16 cellular contexts compared by ENCODE assay signal in the genomic region with DNA sequence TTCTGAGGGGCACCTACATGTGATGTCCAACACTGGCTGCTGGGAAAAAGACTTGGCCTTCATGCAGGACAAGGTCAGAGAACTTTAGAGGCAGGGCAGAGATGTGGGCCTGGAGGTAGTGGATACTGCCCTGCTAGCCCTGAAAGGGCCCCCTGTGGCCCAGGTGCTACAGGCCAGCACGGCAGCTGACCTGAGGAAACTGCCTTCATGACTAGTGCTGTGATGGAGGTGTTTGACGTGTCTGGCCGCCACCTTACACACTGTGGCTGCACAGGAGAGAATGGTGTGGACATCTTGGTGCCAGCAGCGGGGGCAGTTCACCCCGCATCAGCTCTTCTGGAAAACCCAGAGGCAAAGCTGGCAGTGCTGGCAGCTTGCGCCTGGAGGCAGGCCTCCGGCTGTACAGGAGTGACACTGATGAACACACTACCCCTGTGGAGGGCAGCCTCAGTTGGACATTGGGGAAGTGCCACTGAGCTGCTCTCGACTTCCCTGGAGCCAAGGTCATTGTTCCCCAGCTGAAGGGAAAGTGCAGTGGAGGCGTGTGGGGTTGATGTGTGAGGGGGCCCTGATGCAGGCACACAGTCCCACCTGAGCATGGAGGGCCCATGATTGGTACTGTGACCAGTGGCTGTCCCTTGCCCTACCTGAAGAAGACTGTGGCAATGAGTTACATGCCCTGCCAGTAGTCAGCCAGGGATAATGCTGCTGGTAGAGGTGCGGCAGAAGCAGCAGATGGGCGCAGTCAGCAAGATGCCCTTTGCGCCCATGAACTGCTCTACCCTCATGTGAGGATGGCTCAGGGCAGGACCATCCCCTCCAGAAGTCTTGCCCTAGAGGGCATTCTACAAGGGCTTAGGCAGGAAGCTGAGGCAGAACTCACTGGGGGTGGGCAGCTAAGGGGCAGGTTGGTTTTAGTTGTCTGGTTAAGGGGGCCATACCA. TPM values are rescaled to one million over a fixed set of nuclear protein-coding genes. Genes with fewer than 3 reads are reported as not detected.
DNase-seq lines count a peak whose midpoint lies in the region; ATAC-seq, FAIRE-seq and TF ChIP-seq lines count a peak whose summit lies in the region.
"Had no signal": no experiment of that assay in that cellular context is flagged by ENCODE, and none has a peak within 500 bp of the region (broad histone marks: within the 10 kb centered on the region; RNA-seq: fewer than 3 reads in every experiment).

No MANE protein-coding gene starts in this region.

- TF ChIP-seq EP300 in K562 (IDR thresholded peaks at IDR 0.05; ENCODE audit: low read length) (no peak), stomach (IDR thresholded peaks at IDR 0.05) (no peak)

- no peaks in the 10 kb centered on the region for H3K9me2 ChIP-seq in PC-9 (ENCODE audit: insufficient read depth)

- peak; percentile 52; the same call in 2 of the 3 replicates for ATAC-seq in K562
- ATAC-seq in left colon: peak; percentile 74
- peak; percentile 28 for ATAC-seq in sciatic nerve
- ATAC-seq in HG02840 (IDR thresholded peaks at IDR 0.05; ENCODE audit: low FRiP score, unreplicated experiment): no peak
- no peak for ATAC-seq in HG03139 (IDR thresholded peaks at IDR 0.05; ENCODE audit: unreplicated experiment)
- ATAC-seq: CD8-positive, alpha-beta T cell had no signal

- in situ Hi-C loops in K562 (cut with MboI): no loop called here

- H3K27ac ChIP-seq in PC-9: peak overlapping the region; percentile 66
- H3K27ac ChIP-seq in K562 (ENCODE audit: extremely low read depth, low read depth, low read length): no peak overlapping the region
- peak overlapping the region in 1 of 5 donors; percentile 16 for H3K27ac ChIP-seq in stomach

- H3K4me2 ChIP-seq in PC-9 (peak overlapping the region; percentile 25), K562 (ENCODE audit: insufficient read depth, low read length) (no peak overlapping the region)

- 37% methylated on average over 12 of the region's 12 CpGs for WGBS in K562 (ENCODE audit: insufficient coverage, low coverage, missing lambda C conversion rate)
- 75 to 95% (median 91%) methylated on average over 6 to 12 of the region's 12 CpGs for WGBS in stomach, 5 donors

- H3K9me1 ChIP-seq in K562 (ENCODE audit: control insufficient read depth, insufficient read depth, low read length): no peaks in the 10 kb centered on the region

- no peak for TF ChIP-seq POLR2A in K562 (conservative IDR thresholded peaks at IDR 0.05)
- no peak for TF ChIP-seq POLR2A in stomach (IDR thresholded peaks at IDR 0.05)

- intact Hi-C loops in PC-9 (cut with micrococcal nuclease; ENCODE audit: unreplicated experiment): no loop called here
- intact Hi-C loops in K562 (cut with micrococcal nuclease): no loop called here
- intact Hi-C loops in left colon (cut with DNase I, micrococcal nuclease): no loop called here
- intact Hi-C loops in sciatic nerve (cut with DNase I): no loop called here
- intact Hi-C loops in stomach (cut with DNase I; ENCODE audit: low total_unique reads): no loop called here

- POLR2A ChIA-PET in PC-9 (lab: Charles Lee; ENCODE audit: unreplicated experiment): interaction anchor here (0.6 kb wide), 1 partner anchor 160 kb away, joined by 3 read pairs; no protein-coding TSS in a partner anchor
- POLR2A ChIA-PET in K562 (lab: Yijun Ruan, JAX): no interaction called here

- no TSS peak for BruUV-seq in PC-9 (replicated peaks; lab: Mats Ljungman, UMichigan)
- BruUV-seq in K562 (replicated peaks; lab: Mats Ljungman, UMichigan): no TSS peak

- CTCF ChIA-PET in PC-9 (lab: Charles Lee) (no interaction called here), K562 (lab: Yijun Ruan, JAX; ENCODE audit: low intra/inter-chr PET ratio) (no interaction called here)

- H3K36me3 ChIP-seq in PC-9 (ENCODE audit: low read depth): no peaks in the 10 kb centered on the region
- H3K36me3 ChIP-seq in K562 (ENCODE audit: control insufficient read depth, insufficient read depth, low read length): no peaks in the 10 kb centered on the region
- H3K36me3 ChIP-seq in stomach: no peaks in the 10 kb centered on the region

- H3F3A ChIP-seq in PC-9 (ENCODE audit: insufficient read depth, low read depth): no peaks in the 10 kb centered on the region

- H3K4me1 ChIP-seq in PC-9 (replicated peaks; ENCODE audit: insufficient read depth) (peaks cover 15% of the 10 kb centered on the region), K562 (replicated peaks in 1 of 2; ENCODE audit: control insufficient read depth in 2 of 2, insufficient read depth in 2 of 2, low read length in 2 of 2) (no peaks in the 10 kb centered on the region; a peak in 1 of 5 replicates), stomach (peaks cover 0 to 5% (median 0%) of the 10 kb centered on the region in 4 donors)

- no peak for FAIRE-seq in K562 (lab: Jason Lieb, UNC)

- H3K9me3 ChIP-seq in PC-9 (ENCODE audit: insufficient read depth, low read depth) (no peaks in the 10 kb centered on the region), K562 (replicated peaks; ENCODE audit: control insufficient read depth, insufficient read depth, low read depth, low read length) (no peaks in the 10 kb centered on the region), stomach (no peaks in the 10 kb centered on the region)

- peak overlapping the region in 1 of 2 experiments; percentile 23; a peak in 1 of 4 replicates for H3K9ac ChIP-seq in K562 (ENCODE audit: insufficient read depth in 1 of 2, low read depth in 2 of 2, low read length in 2 of 2)

- H3K4me3 ChIP-seq in PC-9: no peak overlapping the region
- H3K4me3 ChIP-seq in K562: no peak overlapping the region
- no peak overlapping the region for H3K4me3 ChIP-seq in stomach

- TF ChIP-seq RAD21 in K562 (CRISPR knock-in tag; conservative IDR thresholded peaks at IDR 0.05 in 1 of 2, IDR thresholded peaks at IDR 0.05 in 1 of 2): no peak

- TF ChIP-seq CTCF in PC-9 (conservative IDR thresholded peaks at IDR 0.05) (no peak), K562 (IDR thresholded peaks at IDR 0.05 in 2 of 3, conservative IDR thresholded peaks at IDR 0.05 in 1 of 3; ENCODE audit: insufficient read depth in 2 of 3, low read depth in 1 of 3, low read length in 3 of 3) (no peak), stomach (IDR thresholded peaks at IDR 0.05) (no peak)

- H2AFZ ChIP-seq in PC-9: no peak overlapping the region
- H2AFZ ChIP-seq in K562 (ENCODE audit: low read depth, low read length): no peak overlapping the region

- DNase-seq in PC-9 (no peak), K562 (ENCODE audit: extremely low read depth in 1 of 4, low spot score in 3 of 4) (no peak), left colon (peak in 1 of 2 donors; percentile 41), sciatic nerve (ENCODE audit: low spot score) (no peak), superior temporal gyrus (ENCODE audit: extremely low spot score) (no peak), stomach (no peak)
- DNase-seq: CD8-positive, alpha-beta T cell; GOT3; HFFc6; Kasumi-1; NCI-H1417; NCI-H1930; NCI-H2171 treated with DMSO at 0.1 percent for 48 hours; NCI-H510A had no signal

- H3K27me3 ChIP-seq in PC-9 (ENCODE audit: insufficient read depth, low read depth): no peaks in the 10 kb centered on the region
- H3K27me3 ChIP-seq in K562 (ENCODE audit: control insufficient read depth in 2 of 2, insufficient read depth in 2 of 2, low read length in 2 of 2): no peaks in the 10 kb centered on the region
- no peaks in the 10 kb centered on the region for H3K27me3 ChIP-seq in stomach

- H3K79me2 ChIP-seq in PC-9 (ENCODE audit: low read depth): no peaks in the 10 kb centered on the region
- no peaks in the 10 kb centered on the region for H3K79me2 ChIP-seq in K562 (ENCODE audit: control insufficient read depth, insufficient read depth, low read length)

- H4K20me1 ChIP-seq in PC-9 (ENCODE audit: insufficient read depth) (no peaks in the 10 kb centered on the region), K562 (replicated peaks; ENCODE audit: control insufficient read depth, insufficient read depth, low read length) (no peaks in the 10 kb centered on the region; the same call in 1 of the 2 replicates)

TF ChIP-seq in K562, 482 proteins besides CTCF, POLR2A, EP300 and RAD21 (continues in another document):
- TF ChIP-seq, protein P1, sequence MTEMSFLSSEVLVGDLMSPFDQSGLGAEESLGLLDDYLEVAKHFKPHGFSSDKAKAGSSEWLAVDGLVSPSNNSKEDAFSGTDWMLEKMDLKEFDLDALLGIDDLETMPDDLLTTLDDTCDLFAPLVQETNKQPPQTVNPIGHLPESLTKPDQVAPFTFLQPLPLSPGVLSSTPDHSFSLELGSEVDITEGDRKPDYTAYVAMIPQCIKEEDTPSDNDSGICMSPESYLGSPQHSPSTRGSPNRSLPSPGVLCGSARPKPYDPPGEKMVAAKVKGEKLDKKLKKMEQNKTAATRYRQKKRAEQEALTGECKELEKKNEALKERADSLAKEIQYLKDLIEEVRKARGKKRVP (CRISPR knock-in tag; IDR thresholded peaks at IDR 0.05): no peak
- no peak for TF ChIP-seq ZNF134 (CRISPR knock-in tag; conservative IDR thresholded peaks at IDR 0.05)

RNA-seq across cellular contexts. Expression of a gene that starts 36.9 kb away (rescaled TPM):
- total RNA-seq in PC-9 (2021) (16.5 and 19.5 TPM in 2 replicates), K562 (2014; rRNA removed) (8.5 and 10.4 TPM in 2 replicates), K562 (2014; rRNA removed; fragmentation: Illumina TruSeq; extraction: Trizol) (11.8 and 13.6 TPM in 2 replicates), K562 (2015; rRNA removed; fragmentation: Illumina TruSeq; extraction: Trizol) (11.9 TPM in 2 replicates), K562 (2021) (11.1 and 11.6 TPM in 2 replicates), left colon (10 to 100 TPM; 18.9 to 23.3 TPM), sciatic nerve (9.4 TPM), stomach (10 to 100 TPM in 1 of 5 donors, 1 to 10 TPM in 4; 1.8 to 10.1 (median 9.1) TPM)
- 13.2 and 17.0 TPM in 2 replicates for total RNA-seq in K562 (2011; cell fraction: chromatin; rRNA removed; ENCODE audit: low replicate concordance)
- total RNA-seq in K562 (2011; cell fraction: nucleolus; rRNA removed): 10.5 and 11.4 TPM in 2 replicates
- 15.1 and 18.4 TPM in 2 replicates for total RNA-seq in K562 (2011; cell fraction: nucleoplasm; rRNA removed)
- polyA plus RNA-seq in K562 (2011; rRNA removed) (8.9 and 13.5 TPM in 2 replicates), K562 (2014; fragmentation: Illumina TruSeq; extraction: Trizol) (11.4 and 13.4 TPM in 2 replicates), K562 (2014; fragmentation: Nextera tagmentation; extraction: Ambion mirVana) (1 to 10 TPM; 1.9 to 2.9 TPM), K562 (2014; rRNA removed) (12.9 and 13.2 TPM in 2 replicates), stomach (1 to 10 TPM; 2.9 to 7.1 (median 5.1) TPM)
- polyA plus RNA-seq in K562 (2011; cell fraction: cytosol; rRNA removed): 8.6 and 10.7 TPM in 2 replicates
- polyA plus RNA-seq in K562 (2011; cell fraction: nucleus; rRNA removed): 5.1 and 5.7 TPM in 2 replicates
- polyA plus RNA-seq in K562 (2012): 6.8 and 7.5 TPM in 2 replicates
- 11.6 and 13.2 TPM in 2 replicates for polyA minus RNA-seq in K562 (2011; rRNA and poly(A)+ RNA removed)
- 4.0 and 4.3 TPM in 2 replicates for polyA minus RNA-seq in K562 (2011; cell fraction: cytosol; rRNA and poly(A)+ RNA removed)
- 7.6 and 7.8 TPM in 2 replicates for polyA minus RNA-seq in K562 (2011; cell fraction: nucleus; rRNA and poly(A)+ RNA removed)

Comparison
In these comparisons a context has a peak if more than half of its experiments do, and no peak if none do; other contexts are left out.
1. ATAC-seq: peak in K562 (single experiment), left colon (single experiment) and sciatic nerve (single experiment); none in HG02840 (single experiment) and HG03139 (single experiment).